Comparison of ENCODE assay signal across 2 cellular contexts in genomic region chr16:90037202-90037765, GRCh38.
TF ChIP-seq lines count a peak whose summit lies in the region.

No MANE protein-coding gene starts in this region.

TF ChIP-seq in K562, 482 proteins besides CTCF, POLR2A, EP300 and RAD21 (continued from another document):
- no peak for TF ChIP-seq UBTF (IDR thresholded peaks at IDR 0.05; ENCODE audit: borderline replicate concordance in 1 of 2, low read depth in 2 of 2, low read length in 2 of 2)
- 0 out of 2 replicates have a peak, but pooled peaks have one; percentile 16 for TF ChIP-seq POLR2G (IDR thresholded peaks at IDR 0.05; ENCODE audit: low read depth, low read length)
- no peak for TF ChIP-seq RREB1 (CRISPR knock-in tag; IDR thresholded peaks at IDR 0.05)
- TF ChIP-seq ZNF518B (CRISPR knock-in tag; IDR thresholded peaks at IDR 0.05), result no peak

TF ChIP-seq in GM12891, 5 proteins besides CTCF, POLR2A, EP300 and RAD21 (continued from another document):
- TF ChIP-seq POU2F2 (IDR thresholded peaks at IDR 0.05; ENCODE audit: low read depth, low read length) (no peak), TAF1 (IDR thresholded peaks at IDR 0.05; ENCODE audit: low read depth, low read length) (no peak)
